Comparison of ENCODE assay signal across 1 cellular context in the genomic region with DNA sequence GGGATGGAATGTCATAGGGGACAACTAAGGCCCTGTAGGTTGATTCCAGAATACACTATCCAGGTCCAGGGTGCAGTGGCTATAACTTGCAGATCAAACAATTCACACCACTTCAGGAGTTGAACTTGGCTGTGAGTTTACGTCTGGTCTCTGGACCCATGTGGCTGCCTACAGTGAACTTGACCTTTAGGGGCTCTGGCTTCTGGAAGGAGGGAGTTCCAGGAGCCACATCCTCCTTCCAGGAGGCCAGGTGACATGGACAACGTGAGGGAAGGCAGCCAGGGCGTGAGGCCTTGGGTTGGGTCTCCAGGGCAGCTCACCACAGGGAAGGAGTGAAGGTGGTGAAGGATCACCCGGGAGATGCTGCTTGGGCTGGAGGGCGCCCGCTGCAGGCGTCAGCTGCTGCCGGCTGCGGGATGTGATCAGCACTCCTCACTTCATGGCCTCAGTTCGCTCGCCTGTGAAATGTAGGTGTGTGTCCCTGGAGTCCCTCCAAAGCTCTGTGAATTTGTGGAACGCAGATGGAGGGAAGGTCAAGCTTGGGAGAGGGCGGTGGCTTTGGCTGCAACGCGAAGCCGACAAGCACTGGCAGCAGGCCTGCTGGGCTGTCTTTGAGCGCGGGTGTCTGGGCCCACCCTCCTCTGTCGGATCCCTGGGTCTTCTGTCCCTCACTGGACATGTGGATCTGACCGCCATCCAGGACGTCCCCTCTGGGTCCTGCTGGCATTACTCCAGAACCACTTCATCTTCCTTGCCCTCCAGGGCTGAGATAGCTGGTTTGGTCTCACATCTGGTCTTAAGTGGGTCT.
A peak's percentile ranks its signal among the peaks of the same experiment; 100 is the strongest.
TF ChIP-seq lines count a peak whose summit lies in the region.

No MANE protein-coding gene starts in this region.

TF ChIP-seq in SK-N-SH, 30 proteins besides CTCF, POLR2A, EP300 and RAD21:
- TF ChIP-seq IRF3 (IDR thresholded peaks at IDR 0.05; ENCODE audit: low read depth, low read length) (no peak), SIN3A (IDR thresholded peaks at IDR 0.05; ENCODE audit: borderline replicate concordance, low read depth, low read length) (no peak), GATA2 (CRISPR knock-in tag; IDR thresholded peaks at IDR 0.05) (peak; percentile 89), FOSL2 (IDR thresholded peaks at IDR 0.05; ENCODE audit: borderline replicate concordance, low read depth) (no peak), ZBTB33 (IDR thresholded peaks at IDR 0.05; ENCODE audit: borderline replicate concordance, low read depth) (no peak), TCF12 (IDR thresholded peaks at IDR 0.05) (peak; percentile 26; the same call in 1 of the 2 replicates), MEF2A (IDR thresholded peaks at IDR 0.05; ENCODE audit: borderline replicate concordance, low read depth) (no peak), GABPA (IDR thresholded peaks at IDR 0.05; ENCODE audit: low read depth) (no peak), FOXJ3 (CRISPR knock-in tag; IDR thresholded peaks at IDR 0.05) (0 out of 2 replicates have a peak, but pooled peaks have one; percentile 32), FOXM1 (IDR thresholded peaks at IDR 0.05; ENCODE audit: low read depth) (no peak), EZH2phosphoT487 (IDR thresholded peaks at IDR 0.05; ENCODE audit: borderline replicate concordance, low read depth) (no peak), YY1 (IDR thresholded peaks at IDR 0.05; ENCODE audit: low read depth) (no peak), RXRA (IDR thresholded peaks at IDR 0.05; ENCODE audit: borderline replicate concordance, low read depth) (no peak), TEAD4 (IDR thresholded peaks at IDR 0.05; ENCODE audit: borderline replicate concordance, insufficient read depth) (no peak), USF2 (IDR thresholded peaks at IDR 0.05; ENCODE audit: borderline replicate concordance, low read depth, low read length) (no peak), CHD2 (IDR thresholded peaks at IDR 0.05; ENCODE audit: low read length, partially characterized antibody) (peak; percentile 20), ELF1 (IDR thresholded peaks at IDR 0.05) (no peak), RFX5 (IDR thresholded peaks at IDR 0.05; ENCODE audit: low read length) (no peak), USF1 (IDR thresholded peaks at IDR 0.05; ENCODE audit: borderline replicate concordance, low read depth) (no peak), PBX3 (IDR thresholded peaks at IDR 0.05) (no peak), SMC3 (IDR thresholded peaks at IDR 0.05; ENCODE audit: low read depth, low read length) (no peak), JUND (IDR thresholded peaks at IDR 0.05) (no peak), TAF1 (IDR thresholded peaks at IDR 0.05; ENCODE audit: borderline replicate concordance, low read depth, low read length) (no peak), RCOR1 (IDR thresholded peaks at IDR 0.05; ENCODE audit: low read length) (peak; percentile 59; the same call in 1 of the 2 replicates), NRF1 (IDR thresholded peaks at IDR 0.05; ENCODE audit: low read depth, low read length) (no peak), MXI1 (IDR thresholded peaks at IDR 0.05; ENCODE audit: low read depth, low read length) (peak; percentile 71), POLR2AphosphoS5 (IDR thresholded peaks at IDR 0.05; ENCODE audit: low read depth, low read length) (no peak), NFIC (IDR thresholded peaks at IDR 0.05; ENCODE audit: borderline replicate concordance) (no peak)
- TF ChIP-seq, protein P1, sequence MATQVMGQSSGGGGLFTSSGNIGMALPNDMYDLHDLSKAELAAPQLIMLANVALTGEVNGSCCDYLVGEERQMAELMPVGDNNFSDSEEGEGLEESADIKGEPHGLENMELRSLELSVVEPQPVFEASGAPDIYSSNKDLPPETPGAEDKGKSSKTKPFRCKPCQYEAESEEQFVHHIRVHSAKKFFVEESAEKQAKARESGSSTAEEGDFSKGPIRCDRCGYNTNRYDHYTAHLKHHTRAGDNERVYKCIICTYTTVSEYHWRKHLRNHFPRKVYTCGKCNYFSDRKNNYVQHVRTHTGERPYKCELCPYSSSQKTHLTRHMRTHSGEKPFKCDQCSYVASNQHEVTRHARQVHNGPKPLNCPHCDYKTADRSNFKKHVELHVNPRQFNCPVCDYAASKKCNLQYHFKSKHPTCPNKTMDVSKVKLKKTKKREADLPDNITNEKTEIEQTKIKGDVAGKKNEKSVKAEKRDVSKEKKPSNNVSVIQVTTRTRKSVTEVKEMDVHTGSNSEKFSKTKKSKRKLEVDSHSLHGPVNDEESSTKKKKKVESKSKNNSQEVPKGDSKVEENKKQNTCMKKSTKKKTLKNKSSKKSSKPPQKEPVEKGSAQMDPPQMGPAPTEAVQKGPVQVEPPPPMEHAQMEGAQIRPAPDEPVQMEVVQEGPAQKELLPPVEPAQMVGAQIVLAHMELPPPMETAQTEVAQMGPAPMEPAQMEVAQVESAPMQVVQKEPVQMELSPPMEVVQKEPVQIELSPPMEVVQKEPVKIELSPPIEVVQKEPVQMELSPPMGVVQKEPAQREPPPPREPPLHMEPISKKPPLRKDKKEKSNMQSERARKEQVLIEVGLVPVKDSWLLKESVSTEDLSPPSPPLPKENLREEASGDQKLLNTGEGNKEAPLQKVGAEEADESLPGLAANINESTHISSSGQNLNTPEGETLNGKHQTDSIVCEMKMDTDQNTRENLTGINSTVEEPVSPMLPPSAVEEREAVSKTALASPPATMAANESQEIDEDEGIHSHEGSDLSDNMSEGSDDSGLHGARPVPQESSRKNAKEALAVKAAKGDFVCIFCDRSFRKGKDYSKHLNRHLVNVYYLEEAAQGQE (IDR thresholded peaks at IDR 0.05; ENCODE audit: low read depth, low read length), result no peak
- TF ChIP-seq, protein P2, sequence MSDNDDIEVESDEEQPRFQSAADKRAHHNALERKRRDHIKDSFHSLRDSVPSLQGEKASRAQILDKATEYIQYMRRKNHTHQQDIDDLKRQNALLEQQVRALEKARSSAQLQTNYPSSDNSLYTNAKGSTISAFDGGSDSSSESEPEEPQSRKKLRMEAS (IDR thresholded peaks at IDR 0.05; ENCODE audit: low read depth), result no peak
